23 cellular contexts compared by ENCODE assay signal in the genomic region with DNA sequence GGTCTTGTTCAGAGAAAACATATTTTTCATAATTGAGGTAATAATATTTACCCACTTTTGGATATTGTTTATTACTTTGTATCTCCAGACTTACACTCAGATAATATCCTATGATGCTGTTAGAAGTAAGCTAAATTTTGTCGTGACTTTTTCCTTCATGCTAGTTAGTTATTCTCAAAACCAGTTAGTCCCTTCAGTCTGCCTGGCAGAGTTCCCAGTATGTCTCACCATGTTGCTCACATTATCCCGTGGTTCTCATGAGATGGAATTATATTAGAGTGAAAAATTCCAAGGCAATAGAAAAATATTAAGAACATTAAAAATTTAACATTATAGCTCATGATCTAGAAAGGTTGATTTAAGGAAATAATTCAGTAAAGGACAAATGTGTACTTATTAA.
DNase-seq lines count a peak whose midpoint lies in the region; ATAC-seq and TF ChIP-seq lines count a peak whose summit lies in the region.
"Had no signal": no experiment of that assay in that cellular context is flagged by ENCODE, and none has a peak within 500 bp of the region (broad histone marks: within the 10 kb centered on the region; RNA-seq: fewer than 3 reads in every experiment).

No MANE protein-coding gene starts in this region.

- peak overlapping the region; percentile 59; the same call in 1 of the 2 replicates for H4K91ac ChIP-seq in IMR-90 (ENCODE audit: insufficient read depth, low read depth, low read length)

- no peaks in the 10 kb centered on the region for H3K79me1 ChIP-seq in IMR-90 (ENCODE audit: low read depth in 1 of 2, low read length in 2 of 2)

- H3K4me3 ChIP-seq in IMR-90 (ENCODE audit: insufficient read depth, low read depth, low read length) (no peak overlapping the region), mammary epithelial cell (replicated peaks in 1 of 3; ENCODE audit: insufficient read depth in 1 of 3, low read depth in 2 of 3, low read length in 3 of 3) (no peak overlapping the region), heart right ventricle (no peak overlapping the region)
- H3K4me3 ChIP-seq: esophagus muscularis mucosa, right atrium auricular region, upper lobe of left lung had no signal

- no peak for TF ChIP-seq POLR2A in IMR-90 (IDR thresholded peaks at IDR 0.05; ENCODE audit: low read depth, low read length)

- TF ChIP-seq CTCF in IMR-90 (conservative IDR thresholded peaks at IDR 0.05; ENCODE audit: low read depth, low read length): no peak
- TF ChIP-seq CTCF in mammary epithelial cell (conservative IDR thresholded peaks at IDR 0.05 in 1 of 2, IDR thresholded peaks at IDR 0.05 in 1 of 2; ENCODE audit: extremely low read depth in 1 of 2, insufficient read depth in 1 of 2, low read depth in 1 of 2, low read length in 2 of 2): no peak
- TF ChIP-seq CTCF in heart right ventricle (IDR thresholded peaks at IDR 0.05): no peak
- no peak for TF ChIP-seq CTCF in osteocyte (IDR thresholded peaks at IDR 0.05)

- no peaks in the 10 kb centered on the region for H3K27me3 ChIP-seq in IMR-90 (ENCODE audit: control insufficient read depth, insufficient read depth, low read length)
- no peaks in the 10 kb centered on the region for H3K27me3 ChIP-seq in mammary epithelial cell (ENCODE audit: insufficient read depth, low read length)
- H3K27me3 ChIP-seq in heart right ventricle: no peaks in the 10 kb centered on the region
- H3K27me3 ChIP-seq: esophagus muscularis mucosa, right atrium auricular region, upper lobe of left lung had no signal

- CTCF ChIA-PET in IMR-90 (lab: Yijun Ruan, JAX) (interaction anchor here (1.3 kb wide), 1 partner anchor 40 kb away, joined by 4 read pairs; no protein-coding TSS in a partner anchor), mammary epithelial cell (lab: Charles Lee; ENCODE audit: low non-redundant PET) (no interaction called here)

- H3K4ac ChIP-seq in IMR-90 (ENCODE audit: low read depth, low read length): peak overlapping the region; percentile 67; the same call in 1 of the 2 replicates

- H3K9ac ChIP-seq in IMR-90 (ENCODE audit: low read depth, low read length) (no peak overlapping the region), mammary epithelial cell (ENCODE audit: insufficient read depth, low read length) (no peak overlapping the region)

- H3K23ac ChIP-seq in IMR-90 (ENCODE audit: low read depth, low read length): no peak overlapping the region

- no peak overlapping the region for H3K14ac ChIP-seq in IMR-90 (replicated peaks; ENCODE audit: low read depth, low read length)

- H2BK120ac ChIP-seq in IMR-90 (ENCODE audit: low read depth, low read length): peak overlapping the region; percentile 80; the same call in 1 of the 2 replicates

- TF ChIP-seq RAD21 in IMR-90 (IDR thresholded peaks at IDR 0.05; ENCODE audit: low read length): no peak

- no peaks in the 10 kb centered on the region for H3K9me3 ChIP-seq in IMR-90 (ENCODE audit: control insufficient read depth, insufficient read depth, low read length)
- H3K9me3 ChIP-seq in mammary epithelial cell (replicated peaks; ENCODE audit: insufficient read depth, low read length): no peaks in the 10 kb centered on the region
- H3K9me3 ChIP-seq in heart right ventricle: no peaks in the 10 kb centered on the region
- H3K9me3 ChIP-seq: Caco-2, esophagus muscularis mucosa, right atrium auricular region, upper lobe of left lung had no signal

- H3K27ac Mint-ChIP-seq in osteocyte (ENCODE audit: unreplicated experiment): no peak overlapping the region
- H3K27ac Mint-ChIP-seq: activated CD8-positive, alpha-beta T cell treated with anti-CD3 and anti-CD28 coated beads, Interleukin-2, amount 10 ng/mL, durations not matched to agents 7 days and 5 days; activated naive CD4-positive, alpha-beta T cell treated with anti-CD3 and anti-CD28 coated beads, Interleukin-2, amount 50 U/mL, for 24 hours had no signal

- in situ Hi-C loops in ACHN (cut with HindIII; ENCODE audit: low pct_ligation_motif_present, low pct_unique_long_range_greater_than_20kb, low sequenced_read_pairs) (no loop called here), IMR-90 (cut with MboI; ENCODE audit: low sequenced_read_pairs) (no loop called here), mammary epithelial cell (cut with MboI; ENCODE audit: low sequenced_read_pairs in 2 of 2) (no loop called here)

- H3K4me2 ChIP-seq in IMR-90 (ENCODE audit: low read depth, low read length) (no peak overlapping the region), mammary epithelial cell (ENCODE audit: insufficient read depth, low read depth, low read length) (no peak overlapping the region)

- POLR2A ChIA-PET in IMR-90 (lab: Charles Lee; ENCODE audit: unreplicated experiment): no interaction called here

- H3K4me1 ChIP-seq in IMR-90 (ENCODE audit: control insufficient read depth, insufficient read depth, low read length) (peaks cover 11% of the 10 kb centered on the region), mammary epithelial cell (ENCODE audit: insufficient read depth, low read length) (peaks cover 7% of the 10 kb centered on the region), heart right ventricle (no peaks in the 10 kb centered on the region)
- H3K4me1 ChIP-seq: Caco-2, esophagus muscularis mucosa, right atrium auricular region, upper lobe of left lung had no signal

- H4K20me1 ChIP-seq in IMR-90 (ENCODE audit: insufficient read depth, low read length) (no peaks in the 10 kb centered on the region), mammary epithelial cell (ENCODE audit: insufficient read depth, low read length) (no peaks in the 10 kb centered on the region)

- BruUV-seq in IMR-90 (replicated peaks; lab: Mats Ljungman, UMichigan) (no TSS peak), mammary epithelial cell (replicated peaks; lab: Mats Ljungman, UMichigan) (no TSS peak)

- dilution Hi-C loops in IMR-90 (cut with HindIII; ENCODE audit: low sequenced_read_pairs, unreplicated experiment) (no loop called here), mammary epithelial cell (cut with HindIII; ENCODE audit: low sequenced_read_pairs) (no loop called here)

- no peak overlapping the region for H3K56ac ChIP-seq in IMR-90 (ENCODE audit: extremely low read depth, insufficient read depth, low read length)

- H3K9me1 ChIP-seq in IMR-90 (ENCODE audit: insufficient read depth, low read length): peaks cover 7% of the 10 kb centered on the region

- H3K4me1 Mint-ChIP-seq in osteocyte (ENCODE audit: unreplicated experiment): peaks cover 16% of the 10 kb centered on the region
- H3K4me1 Mint-ChIP-seq: activated naive CD4-positive, alpha-beta T cell treated with anti-CD3 and anti-CD28 coated beads, Interleukin-2, amount 50 U/mL, for 24 hours; neural crest cell had no signal

- peak; percentile 58 for DNase-seq in ACHN
- DNase-seq in IMR-90: peak; percentile 82
- DNase-seq in mammary epithelial cell: peak; percentile 52
- DNase-seq in glomerular visceral epithelial cell (ENCODE audit: extremely low spot score): peak; percentile 70
- no peak for DNase-seq in heart right ventricle
- no peak for DNase-seq in osteocyte (ENCODE audit: extremely low spot score, unreplicated experiment)
- DNase-seq in stimulated activated CD4-positive, alpha-beta T cell treated with anti-CD3 and anti-CD28 coated beads, Interleukin-4, amount 100 ng/mL, for 1 hour: no peak
- DNase-seq in NCI-H526 treated with DMSO at 0.1 percent for 48 hours (lab: John Stamatoyannopoulos, UW): no peak
- DNase-seq: activated CD4-positive, CD25-positive, alpha-beta regulatory T cell; activated CD8-positive, alpha-beta T cell treated with anti-CD3 and anti-CD28 coated beads, Interleukin-2, amount 10 ng/mL, durations not matched to agents 7 days and 5 days; activated T-cell treated with anti-CD3 and anti-CD28 coated beads, Interleukin-2, amount 50 U/mL, for 48 hours; Caco-2; HCEC 1CT; left cardiac atrium; NCI-H1092 treated with DMSO at 0.1 percent for 48 hours; NCI-H510A treated with DMSO at 0.1 percent for 48 hours; SHP77; stimulated activated naive CD8-positive, alpha-beta T cell treated with anti-CD3 and anti-CD28 coated beads, Interleukin-15, Interleukin-2, amounts not matched to agents 100 U/mL and 50 U/mL, for 24 hours; upper lobe of left lung had no signal

- H2BK5ac ChIP-seq in IMR-90 (ENCODE audit: low read depth, low read length, poor library complexity, severe bottlenecking): peak overlapping the region; percentile 70

- peak overlapping the region; percentile 87; the same call in 1 of the 2 replicates for H3K18ac ChIP-seq in IMR-90 (ENCODE audit: low read depth, low read length)

- H3K4me3 Mint-ChIP-seq in osteocyte (ENCODE audit: unreplicated experiment): no peak overlapping the region
- H3K4me3 Mint-ChIP-seq: activated CD8-positive, alpha-beta T cell treated with anti-CD3 and anti-CD28 coated beads, Interleukin-2, amount 10 ng/mL, durations not matched to agents 7 days and 5 days; activated naive CD4-positive, alpha-beta T cell treated with anti-CD3 and anti-CD28 coated beads, Interleukin-2, amount 50 U/mL, for 24 hours; neural crest cell had no signal

- H3K36me3 Mint-ChIP-seq in osteocyte (ENCODE audit: unreplicated experiment): no peaks in the 10 kb centered on the region
- H3K36me3 Mint-ChIP-seq: activated naive CD4-positive, alpha-beta T cell treated with anti-CD3 and anti-CD28 coated beads, Interleukin-2, amount 50 U/mL, for 24 hours had no signal

- H2BK15ac ChIP-seq in IMR-90 (ENCODE audit: low read depth, low read length): peak overlapping the region; percentile 63; the same call in 1 of the 3 replicates

- no peak overlapping the region for H2AFZ ChIP-seq in IMR-90 (replicated peaks; ENCODE audit: low read length, poor library complexity)
- H2AFZ ChIP-seq in mammary epithelial cell (ENCODE audit: low read depth, low read length): no peak overlapping the region

- H3K27me3 Mint-ChIP-seq in osteocyte (ENCODE audit: unreplicated experiment): no peaks in the 10 kb centered on the region

- no peak overlapping the region for H2AK9ac ChIP-seq in IMR-90 (replicated peaks; ENCODE audit: low read depth, low read length, poor library complexity)

- no peak overlapping the region for H4K5ac ChIP-seq in IMR-90 (ENCODE audit: low read depth, low read length)

- H3K36me3 ChIP-seq in IMR-90 (ENCODE audit: control insufficient read depth, insufficient read depth, low read length) (no peaks in the 10 kb centered on the region), mammary epithelial cell (ENCODE audit: insufficient read depth, low read length) (no peaks in the 10 kb centered on the region), heart right ventricle (no peaks in the 10 kb centered on the region)
- H3K36me3 ChIP-seq: esophagus muscularis mucosa, right atrium auricular region, upper lobe of left lung had no signal

- no peak overlapping the region; the same call in 1 of the 2 replicates for H2AK5ac ChIP-seq in IMR-90 (ENCODE audit: low read depth, low read length)

- H3K27ac ChIP-seq in IMR-90 (ENCODE audit: insufficient read depth, low read length) (no peak overlapping the region), mammary epithelial cell (ENCODE audit: insufficient read depth, low read depth, low read length) (no peak overlapping the region), heart right ventricle (no peak overlapping the region)
- H3K27ac ChIP-seq: esophagus muscularis mucosa, right atrium auricular region, upper lobe of left lung had no signal

- peak overlapping the region; percentile 79 for H2BK20ac ChIP-seq in IMR-90 (ENCODE audit: low read depth, low read length)

- WGBS in IMR-90 (ENCODE audit: extremely low coverage in 2 of 2, insufficient read length in 1 of 2), 2 experiments: no CpG with 5 or more reads among the region's 2 CpGs
- 23% methylated on average over 2 of the region's 2 CpGs for WGBS in mammary epithelial cell (ENCODE audit: low coverage, missing lambda C conversion rate)
- WGBS in heart right ventricle, 2 donors: 28 to 35% methylated on average over 2 of the region's 2 CpGs

- H4K8ac ChIP-seq in IMR-90 (ENCODE audit: low read depth in 2 of 2, low read length in 2 of 2): no peak overlapping the region; a peak in 1 of 4 replicates

- intact Hi-C loops in IMR-90 (cut with micrococcal nuclease) (loop anchor here (10.0 kb wide), 1 partner anchor 1245 kb away; no protein-coding TSS in a partner anchor), mammary epithelial cell (cut with micrococcal nuclease) (no loop called here), heart right ventricle (cut with DNase I) (no loop called here)

- no peaks in the 10 kb centered on the region for H3K79me2 ChIP-seq in mammary epithelial cell (ENCODE audit: insufficient read depth, low read length)

- peaks cover 5% of the 10 kb centered on the region for H3K9me3 Mint-ChIP-seq in osteocyte (ENCODE audit: unreplicated experiment)
- H3K9me3 Mint-ChIP-seq: activated naive CD4-positive, alpha-beta T cell treated with anti-CD3 and anti-CD28 coated beads, Interleukin-2, amount 50 U/mL, for 24 hours had no signal

- ATAC-seq in IMR-90 (ENCODE audit: low read depth): no peak
- ATAC-seq in heart right ventricle: no peak
- ATAC-seq: activated CD8-positive, alpha-beta T cell treated with anti-CD3 and anti-CD28 coated beads, Interleukin-2, amount 10 ng/mL, durations not matched to agents 7 days and 5 days; stimulated activated naive CD8-positive, alpha-beta T cell treated with anti-CD3 and anti-CD28 coated beads, Interleukin-15, Interleukin-2, amounts not matched to agents 100 U/mL and 50 U/mL, for 24 hours had no signal

Comparison
In these comparisons a context has a peak if more than half of its experiments do, and no peak if none do; other contexts are left out.
1. DNase-seq: peak in ACHN (single experiment), IMR-90 (single experiment), mammary epithelial cell (single experiment) and glomerular visceral epithelial cell (single experiment); none in heart right ventricle (0 of 2), osteocyte (single experiment), stimulated activated CD4-positive, alpha-beta T cell treated with anti-CD3 and anti-CD28 coated beads, Interleukin-4, amount 100 ng/mL, for 1 hour (single experiment) and NCI-H526 treated with DMSO at 0.1 percent for 48 hours (single experiment).